Comparison of ENCODE assay signal across 1 cellular context in the genomic region with DNA sequence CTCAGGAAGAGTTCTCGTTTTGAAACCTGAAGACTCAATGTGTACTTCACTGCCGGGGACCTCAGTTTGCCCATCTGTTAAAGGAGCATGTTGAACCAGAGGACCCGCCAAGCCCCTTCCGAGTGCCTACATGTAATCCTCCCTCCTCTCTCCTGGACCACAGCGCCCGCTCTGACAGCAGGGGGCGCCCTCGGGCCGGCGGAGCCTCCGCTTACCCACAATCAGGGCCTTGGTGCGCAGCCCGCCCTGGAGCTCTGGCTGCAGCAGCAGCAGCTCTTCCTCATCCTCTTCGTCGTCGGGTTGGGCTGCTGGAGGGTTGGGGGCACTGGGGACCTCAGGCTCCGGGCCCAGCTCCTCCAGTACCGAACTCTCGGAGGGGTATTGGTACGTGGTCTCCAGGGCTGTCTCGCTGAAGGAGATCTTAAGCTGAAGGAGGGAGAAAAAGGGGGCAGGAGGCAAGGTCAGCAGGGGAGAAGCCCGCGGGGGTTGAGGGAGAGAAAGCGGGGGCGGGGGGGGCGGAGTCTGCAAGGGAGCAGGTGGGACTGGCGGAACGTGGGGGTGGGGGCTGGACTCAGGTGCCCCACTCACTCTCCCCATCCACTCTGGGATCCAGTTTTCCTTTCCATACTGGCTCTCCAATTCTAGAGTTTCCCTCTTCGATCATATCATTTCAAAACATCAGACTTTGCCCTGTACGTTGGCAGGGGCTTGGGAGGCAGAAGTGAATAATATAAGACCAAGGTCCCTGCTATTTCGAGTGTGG.
TF ChIP-seq lines count a peak whose summit lies in the region.

No MANE protein-coding gene starts in this region.

TF ChIP-seq in GM12878, 131 proteins besides CTCF, POLR2A, EP300 and RAD21 (continued from another document):
- TF ChIP-seq, protein P1, sequence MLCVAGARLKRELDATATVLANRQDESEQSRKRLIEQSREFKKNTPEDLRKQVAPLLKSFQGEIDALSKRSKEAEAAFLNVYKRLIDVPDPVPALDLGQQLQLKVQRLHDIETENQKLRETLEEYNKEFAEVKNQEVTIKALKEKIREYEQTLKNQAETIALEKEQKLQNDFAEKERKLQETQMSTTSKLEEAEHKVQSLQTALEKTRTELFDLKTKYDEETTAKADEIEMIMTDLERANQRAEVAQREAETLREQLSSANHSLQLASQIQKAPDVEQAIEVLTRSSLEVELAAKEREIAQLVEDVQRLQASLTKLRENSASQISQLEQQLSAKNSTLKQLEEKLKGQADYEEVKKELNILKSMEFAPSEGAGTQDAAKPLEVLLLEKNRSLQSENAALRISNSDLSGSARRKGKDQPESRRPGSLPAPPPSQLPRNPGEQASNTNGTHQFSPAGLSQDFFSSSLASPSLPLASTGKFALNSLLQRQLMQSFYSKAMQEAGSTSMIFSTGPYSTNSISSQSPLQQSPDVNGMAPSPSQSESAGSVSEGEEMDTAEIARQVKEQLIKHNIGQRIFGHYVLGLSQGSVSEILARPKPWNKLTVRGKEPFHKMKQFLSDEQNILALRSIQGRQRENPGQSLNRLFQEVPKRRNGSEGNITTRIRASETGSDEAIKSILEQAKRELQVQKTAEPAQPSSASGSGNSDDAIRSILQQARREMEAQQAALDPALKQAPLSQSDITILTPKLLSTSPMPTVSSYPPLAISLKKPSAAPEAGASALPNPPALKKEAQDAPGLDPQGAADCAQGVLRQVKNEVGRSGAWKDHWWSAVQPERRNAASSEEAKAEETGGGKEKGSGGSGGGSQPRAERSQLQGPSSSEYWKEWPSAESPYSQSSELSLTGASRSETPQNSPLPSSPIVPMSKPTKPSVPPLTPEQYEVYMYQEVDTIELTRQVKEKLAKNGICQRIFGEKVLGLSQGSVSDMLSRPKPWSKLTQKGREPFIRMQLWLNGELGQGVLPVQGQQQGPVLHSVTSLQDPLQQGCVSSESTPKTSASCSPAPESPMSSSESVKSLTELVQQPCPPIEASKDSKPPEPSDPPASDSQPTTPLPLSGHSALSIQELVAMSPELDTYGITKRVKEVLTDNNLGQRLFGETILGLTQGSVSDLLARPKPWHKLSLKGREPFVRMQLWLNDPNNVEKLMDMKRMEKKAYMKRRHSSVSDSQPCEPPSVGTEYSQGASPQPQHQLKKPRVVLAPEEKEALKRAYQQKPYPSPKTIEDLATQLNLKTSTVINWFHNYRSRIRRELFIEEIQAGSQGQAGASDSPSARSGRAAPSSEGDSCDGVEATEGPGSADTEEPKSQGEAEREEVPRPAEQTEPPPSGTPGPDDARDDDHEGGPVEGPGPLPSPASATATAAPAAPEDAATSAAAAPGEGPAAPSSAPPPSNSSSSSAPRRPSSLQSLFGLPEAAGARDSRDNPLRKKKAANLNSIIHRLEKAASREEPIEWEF (IDR thresholded peaks at IDR 0.05; ENCODE audit: insufficient replicate concordance, low read depth, low read length) = no peak
- TF ChIP-seq CREM (IDR thresholded peaks at IDR 0.05; ENCODE audit: low read depth) (0 out of 2 replicates have a peak, but pooled peaks have one; percentile 10), NFYA (IDR thresholded peaks at IDR 0.05; ENCODE audit: borderline replicate concordance, low read depth, low read length) (no peak), SMARCA5 (IDR thresholded peaks at IDR 0.05) (peak; percentile 92), CBFB (IDR thresholded peaks at IDR 0.05; ENCODE audit: low read depth) (peak; percentile 89), MEF2B (IDR thresholded peaks at IDR 0.05; ENCODE audit: partially characterized antibody, poor library complexity, severe bottlenecking) (no peak), IKZF1 (conservative IDR thresholded peaks at IDR 0.05) (peak; percentile 58), EZH2 (IDR thresholded peaks at IDR 0.05; ENCODE audit: borderline replicate concordance, control insufficient read depth, low read depth, low read length) (no peak), YY1 (IDR thresholded peaks at IDR 0.05; ENCODE audit: low read depth, low read length) (peak; percentile 86), ATF7 (IDR thresholded peaks at IDR 0.05; ENCODE audit: low read depth) (no peak), SMAD1 (IDR thresholded peaks at IDR 0.05; ENCODE audit: low read depth, partially characterized antibody) (no peak), NR2F1 (conservative IDR thresholded peaks at IDR 0.05) (peak; percentile 70)
- TF ChIP-seq, protein P2, sequence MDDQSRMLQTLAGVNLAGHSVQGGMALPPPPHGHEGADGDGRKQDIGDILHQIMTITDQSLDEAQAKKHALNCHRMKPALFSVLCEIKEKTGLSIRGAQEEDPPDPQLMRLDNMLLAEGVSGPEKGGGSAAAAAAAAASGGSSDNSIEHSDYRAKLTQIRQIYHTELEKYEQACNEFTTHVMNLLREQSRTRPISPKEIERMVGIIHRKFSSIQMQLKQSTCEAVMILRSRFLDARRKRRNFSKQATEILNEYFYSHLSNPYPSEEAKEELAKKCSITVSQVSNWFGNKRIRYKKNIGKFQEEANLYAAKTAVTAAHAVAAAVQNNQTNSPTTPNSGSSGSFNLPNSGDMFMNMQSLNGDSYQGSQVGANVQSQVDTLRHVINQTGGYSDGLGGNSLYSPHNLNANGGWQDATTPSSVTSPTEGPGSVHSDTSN (IDR thresholded peaks at IDR 0.05; ENCODE audit: insufficient replicate concordance, low read depth, low read length) = no peak
- TF ChIP-seq, protein P3, sequence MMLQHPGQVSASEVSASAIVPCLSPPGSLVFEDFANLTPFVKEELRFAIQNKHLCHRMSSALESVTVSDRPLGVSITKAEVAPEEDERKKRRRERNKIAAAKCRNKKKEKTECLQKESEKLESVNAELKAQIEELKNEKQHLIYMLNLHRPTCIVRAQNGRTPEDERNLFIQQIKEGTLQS (IDR thresholded peaks at IDR 0.05; ENCODE audit: borderline replicate concordance, extremely low read depth, low read depth, low read length) = no peak
